16 cellular contexts compared by ENCODE assay signal in genomic region chr13:32496574-32497160, GRCh38.
"Had no signal": no experiment of that assay in that cellular context is flagged by ENCODE, and none has a peak within 500 bp of the region (broad histone marks: within the 10 kb centered on the region; RNA-seq: fewer than 3 reads in every experiment).

No MANE protein-coding gene starts in this region.

- ATAC-seq: lower lobe of right lung had no signal

- H3K27me3 ChIP-seq: tibial artery, vagina had no signal

- H3K9ac ChIP-seq: parathyroid adenoma had no signal

- H3K36me3 ChIP-seq: lower lobe of right lung, tibial artery, vagina had no signal

- H2AFZ ChIP-seq: parathyroid adenoma had no signal

- FAIRE-seq: endothelial cell of umbilical vein had no signal

- H3K79me2 ChIP-seq: parathyroid adenoma had no signal

- DNase-seq: activated CD4-positive, alpha-beta T cell treated with anti-CD3 and anti-CD28 coated beads for 1 hour; activated CD4-positive, alpha-beta T cell treated with anti-CD3 and anti-CD28 coated beads, Interleukin-2, amount 50 U/mL, for 4 hours; activated effector memory CD4-positive, alpha-beta T cell treated with Interleukin-2 at 50 U/mL for 16 hours; amniotic stem cell; effector CD8-positive, alpha-beta T cell; foreskin melanocyte; immature natural killer cell; lower lobe of right lung; stimulated activated CD4-positive, alpha-beta T cell treated with anti-CD3 and anti-CD28 coated beads, Interleukin-12 subunit alpha, Interleukin-12 subunit beta, amount 100 ng/mL, for 4 hours; stimulated activated CD4-positive, alpha-beta T cell treated with anti-CD3 and anti-CD28 coated beads, Interleukin-2, amount 100 ng/mL, for 24 hours; SW 1271; tibial artery had no signal

- H3K27ac ChIP-seq: lower lobe of right lung, parathyroid adenoma, tibial artery, vagina, VCaP had no signal

- H3K4me3 ChIP-seq: lower lobe of right lung, tibial artery, vagina had no signal

- H3K9me3 ChIP-seq: lower lobe of right lung, tibial artery, vagina had no signal

- H3K4me1 ChIP-seq: vagina had no signal
